7 cellular contexts compared by ENCODE assay signal in genomic region chr5:81778642-81779041, GRCh38. TPM values are rescaled to one million over a fixed set of nuclear protein-coding genes. Genes with fewer than 3 reads are reported as not detected.
DNase-seq lines count a peak whose midpoint lies in the region; ATAC-seq and TF ChIP-seq lines count a peak whose summit lies in the region.

No MANE protein-coding gene starts in this region.

- H3K4me3 ChIP-seq in heart right ventricle (peak overlapping the region in 7 of 10 donors; percentile 19 to 46 (median 36)), spleen (peak overlapping the region in 6 of 8 donors; percentile 9 to 59 (median 20))

- H3K9me3 ChIP-seq in heart right ventricle, result no peaks in the 10 kb centered on the region
- no peaks in the 10 kb centered on the region for H3K9me3 ChIP-seq in spleen

- peak; percentile 34 for DNase-seq in activated CD8-positive, alpha-beta T cell treated with anti-CD3 and anti-CD28 coated beads for 36 hours
- no peak for DNase-seq in heart right ventricle
- DNase-seq in spleen, result no peak
- DNase-seq in AG08396 (ENCODE audit: low spot score), result no peak
- DNase-seq in COLO668 (lab: John Stamatoyannopoulos, UW; ENCODE audit: unreplicated experiment), result no peak
- no peak for DNase-seq in activated CD4-positive, alpha-beta T cell treated with anti-CD3 and anti-CD28 coated beads, Interleukin-2, amount 50 U/mL, for 1 hour

- no peak for TF ChIP-seq CTCF in activated CD8-positive, alpha-beta T cell treated with anti-CD3 and anti-CD28 coated beads for 36 hours (IDR thresholded peaks at IDR 0.05)
- TF ChIP-seq CTCF in heart right ventricle (IDR thresholded peaks at IDR 0.05) (no peak), spleen (IDR thresholded peaks at IDR 0.05 in 8 of 11, conservative IDR thresholded peaks at IDR 0.05 in 3 of 11) (no peak)

- intact Hi-C loops in activated CD8-positive, alpha-beta T cell treated with anti-CD3 and anti-CD28 coated beads for 36 hours (cut with micrococcal nuclease), result no loop called here
- intact Hi-C loops in heart right ventricle (cut with DNase I) (no loop called here), spleen (cut with DNase I; ENCODE audit: low total_unique reads) (no loop called here)

- no peaks in the 10 kb centered on the region for H3K9me3 Mint-ChIP-seq in activated CD8-positive, alpha-beta T cell treated with anti-CD3 and anti-CD28 coated beads for 36 hours

- peak overlapping the region; percentile 74 for H3K4me3 Mint-ChIP-seq in activated CD8-positive, alpha-beta T cell treated with anti-CD3 and anti-CD28 coated beads for 36 hours

- H3K36me3 ChIP-seq in heart right ventricle (no peaks in the 10 kb centered on the region), spleen (no peaks in the 10 kb centered on the region)

- no peaks in the 10 kb centered on the region for H3K27me3 Mint-ChIP-seq in activated CD8-positive, alpha-beta T cell treated with anti-CD3 and anti-CD28 coated beads for 36 hours

- ATAC-seq in HG03280 (IDR thresholded peaks at IDR 0.05; ENCODE audit: unreplicated experiment) (peak; percentile 44), heart right ventricle (peak; percentile 31 to 71 (median 59))
- ATAC-seq in activated CD8-positive, alpha-beta T cell treated with anti-CD3 and anti-CD28 coated beads for 36 hours, result peak; percentile 73

- POLR2A ChIA-PET in activated CD8-positive, alpha-beta T cell treated with anti-CD3 and anti-CD28 coated beads for 36 hours (lab: Charles Lee), result interaction anchor here (0.9 to 1.4 kb wide), 2 partner anchors 16 to 27 kb away, joined by 3 to 4 read pairs; partner anchors contain the start of gene SSBP2

- 24 to 45% methylated on average over 3 of the region's 3 CpGs for WGBS in heart right ventricle, 2 donors
- 7 to 26% (median 13%) methylated on average over 3 of the region's 3 CpGs for WGBS in spleen, 5 donors

- H3K4me1 ChIP-seq in heart right ventricle (peaks cover 5 to 37% (median 19%) of the 10 kb centered on the region in 9 donors), spleen (peaks cover 7 to 44% (median 24%) of the 10 kb centered on the region in 6 donors)

- peak overlapping the region in 9 of 10 donors; percentile 9 to 88 (median 74) for H3K27ac ChIP-seq in heart right ventricle
- H3K27ac ChIP-seq in spleen, result peak overlapping the region; percentile 55 to 88 (median 82)

- peaks cover 3% of the 10 kb centered on the region for H3K36me3 Mint-ChIP-seq in activated CD8-positive, alpha-beta T cell treated with anti-CD3 and anti-CD28 coated beads for 36 hours (ENCODE audit: low read depth)

- TF ChIP-seq POLR2A in spleen (IDR thresholded peaks at IDR 0.05), result no peak

- CTCF ChIA-PET in activated CD8-positive, alpha-beta T cell treated with anti-CD3 and anti-CD28 coated beads for 36 hours (lab: Charles Lee), result interaction anchor here (1.0 to 2.5 kb wide), 4 partner anchors 10 to 387 kb away, joined by 3 to 7 read pairs (median 4); no protein-coding TSS in a partner anchor

- peak overlapping the region; percentile 91 for H3K27ac Mint-ChIP-seq in activated CD8-positive, alpha-beta T cell treated with anti-CD3 and anti-CD28 coated beads for 36 hours

- peaks cover 17% of the 10 kb centered on the region for H3K4me1 Mint-ChIP-seq in activated CD8-positive, alpha-beta T cell treated with anti-CD3 and anti-CD28 coated beads for 36 hours (ENCODE audit: low read depth)

- H3K27me3 ChIP-seq in heart right ventricle (no peaks in the 10 kb centered on the region), spleen (replicated peaks in 1 of 7) (no peaks in the 10 kb centered on the region)

RNA-seq across cellular contexts. Expression of gene SSBP2, which starts 27.7 kb away (rescaled TPM):
- total RNA-seq in activated CD8-positive, alpha-beta T cell treated with anti-CD3 and anti-CD28 coated beads for 36 hours, result 10 to 100 TPM; 11.7 to 12.9 TPM
- total RNA-seq in heart right ventricle (10 to 100 TPM; 30.0 to 85.9 (median 56.2) TPM), spleen (10 to 100 TPM; 21.7 to 40.8 (median 34.4) TPM)
- polyA plus RNA-seq in heart right ventricle (10 to 100 TPM; 24.2 to 49.6 TPM), spleen (10 to 100 TPM; 12.2 to 19.9 (median 15.1) TPM)
